In the genomic region with DNA sequence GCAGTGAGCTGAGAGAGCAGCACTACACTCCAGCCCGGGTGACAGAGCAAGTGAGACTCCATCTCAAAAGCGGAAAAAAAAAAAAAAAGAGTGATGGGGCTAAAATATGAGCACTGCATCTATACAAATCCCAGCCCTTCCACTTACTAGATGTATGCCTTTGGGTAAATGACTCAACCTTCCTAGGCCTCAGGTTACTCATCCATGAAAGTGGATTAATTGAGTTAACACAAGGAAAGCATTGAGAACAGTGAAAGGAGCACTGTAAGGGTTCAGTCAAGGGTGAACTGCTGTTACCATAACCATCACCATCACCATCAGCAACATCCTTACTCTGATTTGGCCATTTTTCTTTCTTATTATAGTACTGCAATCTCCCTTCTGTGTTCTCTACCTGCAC, we compare ENCODE assay signal across 1 cellular context.
TF ChIP-seq lines count a peak whose summit lies in the region.

No MANE protein-coding gene starts in this region.

TF ChIP-seq in SK-N-SH, 30 proteins besides CTCF, POLR2A, EP300 and RAD21 (continued from another document):
- TF ChIP-seq, protein P1, sequence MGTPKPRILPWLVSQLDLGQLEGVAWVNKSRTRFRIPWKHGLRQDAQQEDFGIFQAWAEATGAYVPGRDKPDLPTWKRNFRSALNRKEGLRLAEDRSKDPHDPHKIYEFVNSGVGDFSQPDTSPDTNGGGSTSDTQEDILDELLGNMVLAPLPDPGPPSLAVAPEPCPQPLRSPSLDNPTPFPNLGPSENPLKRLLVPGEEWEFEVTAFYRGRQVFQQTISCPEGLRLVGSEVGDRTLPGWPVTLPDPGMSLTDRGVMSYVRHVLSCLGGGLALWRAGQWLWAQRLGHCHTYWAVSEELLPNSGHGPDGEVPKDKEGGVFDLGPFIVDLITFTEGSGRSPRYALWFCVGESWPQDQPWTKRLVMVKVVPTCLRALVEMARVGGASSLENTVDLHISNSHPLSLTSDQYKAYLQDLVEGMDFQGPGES (IDR thresholded peaks at IDR 0.05; ENCODE audit: low read depth, low read length), result no peak
- no peak for TF ChIP-seq JUND (IDR thresholded peaks at IDR 0.05)
